Comparison of ENCODE assay signal across 15 cellular contexts in genomic region chr9:83701286-83701685, GRCh38. TPM values are rescaled to one million over a fixed set of nuclear protein-coding genes. Genes with fewer than 3 reads are reported as not detected.
A peak's percentile ranks its signal among the peaks of the same experiment; 100 is the strongest.
DNase-seq lines count a peak whose midpoint lies in the region; ATAC-seq and TF ChIP-seq lines count a peak whose summit lies in the region.
"Had no signal": no experiment of that assay in that cellular context is flagged by ENCODE, and none has a peak within 500 bp of the region (broad histone marks: within the 10 kb centered on the region; RNA-seq: fewer than 3 reads in every experiment).

No MANE protein-coding gene starts in this region.

- no peak for TF ChIP-seq CTCF in activated CD8-positive, alpha-beta T cell treated with anti-CD3 and anti-CD28 coated beads for 36 hours (IDR thresholded peaks at IDR 0.05)
- no peak for TF ChIP-seq CTCF in gastrocnemius medialis (IDR thresholded peaks at IDR 0.05 in 4 of 5, conservative IDR thresholded peaks at IDR 0.05 in 1 of 5)

- H3K27ac Mint-ChIP-seq in activated CD8-positive, alpha-beta T cell treated with anti-CD3 and anti-CD28 coated beads for 36 hours: peak overlapping the region; percentile 61
- no peak overlapping the region for H3K27ac Mint-ChIP-seq in activated CD8-positive, alpha-beta T cell treated with anti-CD3 and anti-CD28 coated beads, Interleukin-2, amount 10 ng/mL, durations not matched to agents 7 days and 5 days
- H3K27ac Mint-ChIP-seq in central memory CD8-positive, alpha-beta T cell (ENCODE audit: low read depth): no peak overlapping the region
- H3K27ac Mint-ChIP-seq: activated CD4-positive, alpha-beta T cell treated with anti-CD3 and anti-CD28 coated beads, Interleukin-2, amount 10 ng/mL, durations not matched to agents 24 days and 14 days; natural killer cell treated with Interleukin-12 subunit alpha and Interleukin-12 subunit beta and Interleukin-15 and Interleukin-18, amount 100 ng/mL, for 72 hours had no signal

- no peaks in the 10 kb centered on the region for H3K27me3 ChIP-seq in gastrocnemius medialis

- TF ChIP-seq POLR2A in gastrocnemius medialis (IDR thresholded peaks at IDR 0.05): no peak

- intact Hi-C loops in activated CD8-positive, alpha-beta T cell treated with anti-CD3 and anti-CD28 coated beads for 36 hours (cut with micrococcal nuclease): loop anchor here (10.0 kb wide), 1 partner anchor 224 kb away; the partner anchor contains the start of gene KIF27
- intact Hi-C loops in gastrocnemius medialis (cut with DNase I; ENCODE audit: low total_unique reads): no loop called here

- peaks cover 56 to 77% of the 10 kb centered on the region in 2 donors for H3K4me1 ChIP-seq in gastrocnemius medialis

- ATAC-seq in activated CD8-positive, alpha-beta T cell treated with anti-CD3 and anti-CD28 coated beads for 36 hours: no peak
- ATAC-seq in activated CD8-positive, alpha-beta T cell treated with anti-CD3 and anti-CD28 coated beads, Interleukin-2, amount 10 ng/mL, durations not matched to agents 7 days and 5 days: no peak
- ATAC-seq in HG03442 (IDR thresholded peaks at IDR 0.05; ENCODE audit: unreplicated experiment) (peak; percentile 31), gastrocnemius medialis (no peak)
- no peak for ATAC-seq in central memory CD8-positive, alpha-beta T cell (replicated peaks; ENCODE audit: extremely low read depth, poor library complexity, severe bottlenecking)
- ATAC-seq: natural killer cell treated with Interleukin-12 subunit alpha and Interleukin-12 subunit beta and Interleukin-15 and Interleukin-18, amount 100 ng/mL, for 72 hours had no signal

- in situ Hi-C loops in gastrocnemius medialis (cut with MboI; ENCODE audit: low sequenced_read_pairs in 4 of 4): no loop called here

- H3K9me3 ChIP-seq in gastrocnemius medialis: no peaks in the 10 kb centered on the region

- H3K4me1 Mint-ChIP-seq in activated CD8-positive, alpha-beta T cell treated with anti-CD3 and anti-CD28 coated beads for 36 hours (ENCODE audit: low read depth): peaks cover 71% of the 10 kb centered on the region
- H3K4me1 Mint-ChIP-seq in activated CD8-positive, alpha-beta T cell treated with anti-CD3 and anti-CD28 coated beads, Interleukin-2, amount 10 ng/mL, durations not matched to agents 7 days and 5 days (ENCODE audit: low read depth): peaks cover 47% of the 10 kb centered on the region
- H3K4me1 Mint-ChIP-seq in central memory CD8-positive, alpha-beta T cell: peaks cover 62% of the 10 kb centered on the region

- no peaks in the 10 kb centered on the region for H3K36me3 ChIP-seq in gastrocnemius medialis

- DNase-seq in activated CD8-positive, alpha-beta T cell treated with anti-CD3 and anti-CD28 coated beads for 36 hours: no peak
- no peak for DNase-seq in activated CD8-positive, alpha-beta T cell treated with anti-CD3 and anti-CD28 coated beads, Interleukin-2, amount 10 ng/mL, durations not matched to agents 7 days and 5 days
- no peak for DNase-seq in central memory CD8-positive, alpha-beta T cell (ENCODE audit: low spot score in 2 of 2)
- no peak for DNase-seq in gastrocnemius medialis
- no peak for DNase-seq in middle frontal gyrus (ENCODE audit: extremely low spot score, low spot score)
- DNase-seq in NCI-H82 (lab: John Stamatoyannopoulos, UW): no peak
- DNase-seq in DMS79 treated with DMSO at 0.1 percent for 48 hours (lab: John Stamatoyannopoulos, UW): no peak
- DNase-seq: activated CD4-positive, alpha-beta T cell treated with anti-CD3 and anti-CD28 coated beads, Interleukin-2, amount 10 ng/mL, durations not matched to agents 24 days and 14 days; activated T-cell treated with anti-CD3 and anti-CD28 coated beads, Interleukin-2, amount 50 U/mL, for 1 hour; anterior cingulate cortex; CD8-positive, alpha-beta memory T cell; GOT3; stimulated activated CD4-positive, alpha-beta T cell treated with anti-CD3 and anti-CD28 coated beads, Interleukin-15, amount 100 ng/mL, for 24 hours had no signal

- H3K36me3 Mint-ChIP-seq in activated CD8-positive, alpha-beta T cell treated with anti-CD3 and anti-CD28 coated beads for 36 hours (ENCODE audit: low read depth): peaks cover 36% of the 10 kb centered on the region
- peaks cover 25% of the 10 kb centered on the region for H3K36me3 Mint-ChIP-seq in activated CD8-positive, alpha-beta T cell treated with anti-CD3 and anti-CD28 coated beads, Interleukin-2, amount 10 ng/mL, durations not matched to agents 7 days and 5 days (ENCODE audit: low read depth)
- peaks cover 24% of the 10 kb centered on the region for H3K36me3 Mint-ChIP-seq in central memory CD8-positive, alpha-beta T cell (ENCODE audit: insufficient read depth)

- H3K4me3 ChIP-seq in gastrocnemius medialis: peak overlapping the region; percentile 15 to 27 (median 18)

- H3K9me3 Mint-ChIP-seq in activated CD8-positive, alpha-beta T cell treated with anti-CD3 and anti-CD28 coated beads for 36 hours: peaks cover 2% of the 10 kb centered on the region
- H3K9me3 Mint-ChIP-seq in activated CD8-positive, alpha-beta T cell treated with anti-CD3 and anti-CD28 coated beads, Interleukin-2, amount 10 ng/mL, durations not matched to agents 7 days and 5 days (ENCODE audit: insufficient read depth): no peaks in the 10 kb centered on the region
- no peaks in the 10 kb centered on the region for H3K9me3 Mint-ChIP-seq in central memory CD8-positive, alpha-beta T cell
- H3K9me3 Mint-ChIP-seq: activated CD4-positive, alpha-beta T cell treated with anti-CD3 and anti-CD28 coated beads, Interleukin-2, amount 10 ng/mL, durations not matched to agents 24 days and 14 days; CD8-positive, alpha-beta memory T cell; natural killer cell treated with Interleukin-12 subunit alpha and Interleukin-12 subunit beta and Interleukin-15 and Interleukin-18, amount 100 ng/mL, for 72 hours had no signal

- H3K27ac ChIP-seq in gastrocnemius medialis: peak overlapping the region; percentile 44 to 73 (median 52)

- no peak overlapping the region for H3K4me3 Mint-ChIP-seq in activated CD8-positive, alpha-beta T cell treated with anti-CD3 and anti-CD28 coated beads for 36 hours
- H3K4me3 Mint-ChIP-seq in activated CD8-positive, alpha-beta T cell treated with anti-CD3 and anti-CD28 coated beads, Interleukin-2, amount 10 ng/mL, durations not matched to agents 7 days and 5 days: no peak overlapping the region
- H3K4me3 Mint-ChIP-seq in central memory CD8-positive, alpha-beta T cell: peak overlapping the region; percentile 34
- H3K4me3 Mint-ChIP-seq: activated CD4-positive, alpha-beta T cell treated with anti-CD3 and anti-CD28 coated beads, Interleukin-2, amount 10 ng/mL, durations not matched to agents 24 days and 14 days; natural killer cell treated with Interleukin-12 subunit alpha and Interleukin-12 subunit beta and Interleukin-15 and Interleukin-18, amount 100 ng/mL, for 72 hours had no signal

- no peaks in the 10 kb centered on the region for H3K27me3 Mint-ChIP-seq in activated CD8-positive, alpha-beta T cell treated with anti-CD3 and anti-CD28 coated beads for 36 hours
- H3K27me3 Mint-ChIP-seq in activated CD8-positive, alpha-beta T cell treated with anti-CD3 and anti-CD28 coated beads, Interleukin-2, amount 10 ng/mL, durations not matched to agents 7 days and 5 days (ENCODE audit: low read depth): no peaks in the 10 kb centered on the region
- H3K27me3 Mint-ChIP-seq in central memory CD8-positive, alpha-beta T cell: no peaks in the 10 kb centered on the region
- H3K27me3 Mint-ChIP-seq: activated CD4-positive, alpha-beta T cell treated with anti-CD3 and anti-CD28 coated beads, Interleukin-2, amount 10 ng/mL, durations not matched to agents 24 days and 14 days; CD8-positive, alpha-beta memory T cell; natural killer cell treated with Interleukin-12 subunit alpha and Interleukin-12 subunit beta and Interleukin-15 and Interleukin-18, amount 100 ng/mL, for 72 hours had no signal

- POLR2A ChIA-PET in activated CD8-positive, alpha-beta T cell treated with anti-CD3 and anti-CD28 coated beads for 36 hours (lab: Charles Lee): interaction anchor here (0.6 kb wide), 1 partner anchor 281 kb away, joined by 3 read pairs; no protein-coding TSS in a partner anchor
- POLR2A ChIA-PET in activated CD8-positive, alpha-beta T cell treated with anti-CD3 and anti-CD28 coated beads, Interleukin-2, amount 10 ng/mL, durations not matched to agents 7 days and 5 days (lab: Charles Lee): no interaction called here

- CTCF ChIA-PET in activated CD8-positive, alpha-beta T cell treated with anti-CD3 and anti-CD28 coated beads for 36 hours (lab: Charles Lee): no interaction called here
- CTCF ChIA-PET in activated CD8-positive, alpha-beta T cell treated with anti-CD3 and anti-CD28 coated beads, Interleukin-2, amount 10 ng/mL, durations not matched to agents 7 days and 5 days (lab: Charles Lee): interaction anchor here (1.3 kb wide), 1 partner anchor 9 kb away, joined by 3 read pairs; no protein-coding TSS in a partner anchor

RNA-seq across cellular contexts. Expression of gene UBQLN1, which starts 6.5 kb away (rescaled TPM):
- total RNA-seq in activated CD8-positive, alpha-beta T cell treated with anti-CD3 and anti-CD28 coated beads for 36 hours: 10 to 100 TPM; 80.1 to 92.9 TPM
- 10 to 100 TPM; 95.8 to 98.2 TPM for total RNA-seq in activated CD8-positive, alpha-beta T cell treated with anti-CD3 and anti-CD28 coated beads, Interleukin-2, amount 10 ng/mL, durations not matched to agents 7 days and 5 days
- total RNA-seq in gastrocnemius medialis: 100 to 1,000 TPM; 202 to 266 (median 231) TPM
